In genomic region chr18:61832858-61833257, GRCh38 we compare ENCODE assay signal across 10 cellular contexts.
"Had no signal": no experiment of that assay in that cellular context is flagged by ENCODE, and none has a peak within 500 bp of the region (broad histone marks: within the 10 kb centered on the region; RNA-seq: fewer than 3 reads in every experiment).

No MANE protein-coding gene starts in this region.

- H2AFZ ChIP-seq: parathyroid adenoma had no signal

- H3K27ac ChIP-seq: parathyroid adenoma had no signal

- ATAC-seq: gastrocnemius medialis had no signal

- H3K4me1 ChIP-seq: parathyroid adenoma had no signal

- FAIRE-seq: bronchial epithelial cell, urothelium cell line had no signal

- H3K9ac ChIP-seq: parathyroid adenoma had no signal

- H3K4me3 ChIP-seq: gastrocnemius medialis, skin epidermis had no signal

- H3K9me3 ChIP-seq: gastrocnemius medialis had no signal

- H3K36me3 ChIP-seq: gastrocnemius medialis, heart right ventricle had no signal

- DNase-seq: activated effector memory CD4-positive, alpha-beta T cell treated with Interleukin-2 at 50 U/mL for 16 hours; effector CD4-positive, alpha-beta T cell; gastrocnemius medialis; heart right ventricle; left ventricle myocardium superior; retina had no signal

- H3K27me3 ChIP-seq: gastrocnemius medialis had no signal
